ENCODE assay signal across 24 cellular contexts in genomic region chr1:180504186-180504585, GRCh38. TPM values are rescaled to one million over a fixed set of nuclear protein-coding genes. Genes with fewer than 3 reads are reported as not detected.
"Had no signal": no experiment of that assay in that cellular context is flagged by ENCODE, and none has a peak within 500 bp of the region (broad histone marks: within the 10 kb centered on the region; RNA-seq: fewer than 3 reads in every experiment).

No MANE protein-coding gene starts in this region.

- H3K9me3 ChIP-seq: esophagus squamous epithelium, left lung, prostate gland, transverse colon had no signal

- H3K27me3 Mint-ChIP-seq: central memory CD8-positive, alpha-beta T cell; T-helper 17 cell had no signal

- H3K27ac Mint-ChIP-seq: nephron progenitor cell, WTC11 had no signal

- DNase-seq: activated CD4-positive, alpha-beta T cell treated with anti-CD3 and anti-CD28 coated beads for 48 hours; brain microvascular endothelial cell; cortex of kidney; effector CD4-positive, alpha-beta T cell; esophagus squamous epithelium; foreskin fibroblast; hypothalamus; kidney; left lung; mammary epithelial cell; nephron progenitor cell; right cardiac atrium; stimulated activated naive CD8-positive, alpha-beta T cell treated with anti-CD3 and anti-CD28 coated beads, Interleukin-15, Interleukin-2, amounts not matched to agents 100 U/mL and 50 U/mL, for 24 hours; T-helper 17 cell; transverse colon had no signal

- H3K9me3 Mint-ChIP-seq: activated naive CD4-positive, alpha-beta T cell treated with anti-CD3 and anti-CD28 coated beads, Interleukin-2, amount 50 U/mL, for 72 hours; central memory CD8-positive, alpha-beta T cell had no signal

- H3K27ac ChIP-seq: brain microvascular endothelial cell, prostate gland had no signal

- H3K4me3 ChIP-seq: prostate gland had no signal

- H3K4me1 ChIP-seq: prostate gland had no signal

- H3K36me3 ChIP-seq: brain microvascular endothelial cell, esophagus squamous epithelium, left lung, prostate gland, transverse colon had no signal

- H3K4me3 Mint-ChIP-seq: nephron progenitor cell, WTC11 had no signal

- H3K27me3 ChIP-seq: brain microvascular endothelial cell, esophagus squamous epithelium, left lung, transverse colon had no signal

- ATAC-seq: activated naive CD4-positive, alpha-beta T cell treated with anti-CD3 and anti-CD28 coated beads, Interleukin-2, amount 50 U/mL, for 72 hours; left lung; right cardiac atrium; stimulated activated naive CD8-positive, alpha-beta T cell treated with anti-CD3 and anti-CD28 coated beads, Interleukin-15, Interleukin-2, amounts not matched to agents 100 U/mL and 50 U/mL, for 24 hours; T-helper 17 cell; WTC11 had no signal

RNA-seq across cellular contexts. Expression of gene OVAAL, which starts 54.6 kb away (rescaled TPM):
- total RNA-seq: activated CD8-positive, alpha-beta memory T cell treated with anti-CD3 and anti-CD28 coated beads for 36 hours; activated naive CD4-positive, alpha-beta T cell treated with anti-CD3 and anti-CD28 coated beads, Interleukin-2, amount 50 U/mL, for 72 hours; endothelial cell of umbilical vein; esophagus squamous epithelium; kidney; left lung; mononuclear cell; omental fat pad; smooth muscle cell; T-helper 17 cell; WTC11 had no signal
